Comparison of ENCODE assay signal across 14 cellular contexts in genomic region chr6:122049341-122049740, GRCh38.
A peak's percentile ranks its signal among the peaks of the same experiment; 100 is the strongest.
DNase-seq lines count a peak whose midpoint lies in the region; ATAC-seq lines count a peak whose summit lies in the region.
"Had no signal": no experiment of that assay in that cellular context is flagged by ENCODE, and none has a peak within 500 bp of the region (broad histone marks: within the 10 kb centered on the region; RNA-seq: fewer than 3 reads in every experiment).

No MANE protein-coding gene starts in this region.

- DNase-seq in Ammon's horn (ENCODE audit: low spot score) (peak; percentile 22), SJSA1 (ENCODE audit: low read depth in 1 of 2, low spot score in 2 of 2) (peak in 1 of 2 experiments; percentile 36), fibroblast of peridontal ligament (ENCODE audit: extremely low read depth) (peak; percentile 71), neuronal stem cell (ENCODE audit: low spot score) (no peak), DMS114 treated with DMSO at 0.1 percent for 48 hours (lab: John Stamatoyannopoulos, UW; ENCODE audit: unreplicated experiment) (no peak), HAP-1 (ENCODE audit: low spot score in 2 of 2) (no peak)
- DNase-seq: hippocampal formation, mucosa of descending colon, NCI-H2029 treated with DMSO at 0.1 percent for 48 hours, spleen had no signal

- H4K8ac ChIP-seq in neuronal stem cell (ENCODE audit: low read depth, low read length), result no peak overlapping the region

- no peak overlapping the region for H4K91ac ChIP-seq in neuronal stem cell (ENCODE audit: low read depth, low read length, poor library complexity)

- H2BK5ac ChIP-seq in neuronal stem cell (ENCODE audit: low read length), result no peak overlapping the region

- no peak overlapping the region for H3K4ac ChIP-seq in neuronal stem cell (ENCODE audit: low read length)

- in situ Hi-C loops in HAP-1 (cut with MboI; ENCODE audit: low sequenced_read_pairs), result loop anchor here (25.0 kb wide), 1 partner anchor 612 kb away; the partner anchor contains the start of gene GJA1

- H3K79me1 ChIP-seq in neuronal stem cell (ENCODE audit: low read depth, low read length), result no peaks in the 10 kb centered on the region

- no peaks in the 10 kb centered on the region for H3K9me3 ChIP-seq in SJSA1 (replicated peaks)
- H3K9me3 ChIP-seq in neuronal stem cell (replicated peaks in 1 of 2; ENCODE audit: control insufficient read depth in 2 of 2, insufficient read depth in 1 of 2, low read depth in 1 of 2, low read length in 2 of 2), result no peaks in the 10 kb centered on the region
- H3K9me3 ChIP-seq in HAP-1, result no peaks in the 10 kb centered on the region
- H3K9me3 ChIP-seq: mucosa of descending colon, spleen, vagina had no signal

- no peaks in the 10 kb centered on the region for H3K27me3 ChIP-seq in SJSA1 (replicated peaks)
- no peaks in the 10 kb centered on the region for H3K27me3 ChIP-seq in neuronal stem cell (ENCODE audit: control insufficient read depth in 3 of 3, insufficient read depth in 3 of 3, low read depth in 1 of 3, low read length in 3 of 3)
- peaks cover 3% of the 10 kb centered on the region; the same call in 1 of the 2 replicates for H3K27me3 ChIP-seq in HAP-1 (ENCODE audit: low read depth)
- H3K27me3 ChIP-seq: spleen, vagina had no signal

- ATAC-seq in GM19467 (IDR thresholded peaks at IDR 0.05; ENCODE audit: unreplicated experiment), result no peak
- ATAC-seq in HG03097 (IDR thresholded peaks at IDR 0.05; ENCODE audit: low FRiP score, unreplicated experiment), result no peak
- ATAC-seq: activated naive CD4-positive, alpha-beta T cell treated with anti-CD3 and anti-CD28 coated beads, Interleukin-2, amount 50 U/mL, for 72 hours; mucosa of descending colon had no signal

- H2AFZ ChIP-seq in neuronal stem cell (ENCODE audit: low read length), result peak overlapping the region; percentile 25

- H3K23ac ChIP-seq in neuronal stem cell (ENCODE audit: low read depth, low read length, poor library complexity), result no peak overlapping the region

- no peak overlapping the region for H3K14ac ChIP-seq in neuronal stem cell (ENCODE audit: low read length)

- no peak overlapping the region for H2AK5ac ChIP-seq in neuronal stem cell (ENCODE audit: low read depth, low read length)

- H3K4me1 ChIP-seq in SJSA1 (replicated peaks), result no peaks in the 10 kb centered on the region
- peaks cover 0 to 7% of the 10 kb centered on the region in 2 donors for H3K4me1 ChIP-seq in neuronal stem cell (ENCODE audit: control insufficient read depth in 2 of 2, insufficient read depth in 1 of 2, low read depth in 1 of 2, low read length in 2 of 2)
- no peaks in the 10 kb centered on the region for H3K4me1 ChIP-seq in HAP-1
- H3K4me1 ChIP-seq: spleen, vagina had no signal

- peak overlapping the region; percentile 14 for H3K4me3 ChIP-seq in SJSA1
- no peak overlapping the region for H3K4me3 ChIP-seq in neuronal stem cell (ENCODE audit: low read length in 2 of 2)
- H3K4me3 ChIP-seq in HAP-1, result no peak overlapping the region
- H3K4me3 ChIP-seq: mucosa of descending colon, spleen had no signal

- H3K9ac ChIP-seq in neuronal stem cell (ENCODE audit: low read depth, low read length, poor library complexity), result no peak overlapping the region

- WGBS in neuronal stem cell (ENCODE audit: extremely low coverage in 2 of 2, insufficient read length in 2 of 2, insufficient replicate concordance in 1 of 2), 2 donors, result no CpG with 5 or more reads among the region's 6 CpGs

- H2BK15ac ChIP-seq in neuronal stem cell (ENCODE audit: low read length), result no peak overlapping the region

- no peak overlapping the region for H3K4me2 ChIP-seq in neuronal stem cell (ENCODE audit: insufficient read depth, low read length, poor library complexity, severe bottlenecking)

- H3K27ac ChIP-seq in SJSA1, result no peak overlapping the region
- no peak overlapping the region for H3K27ac ChIP-seq in neuronal stem cell (replicated peaks; ENCODE audit: low read length)
- H3K27ac ChIP-seq: spleen, vagina had no signal

- H2BK120ac ChIP-seq in neuronal stem cell (ENCODE audit: low read depth, low read length), result no peak overlapping the region

- H2BK12ac ChIP-seq in neuronal stem cell (ENCODE audit: low read length), result no peak overlapping the region

- no peaks in the 10 kb centered on the region for H3K36me3 ChIP-seq in SJSA1
- H3K36me3 ChIP-seq in neuronal stem cell (replicated peaks in 1 of 2; ENCODE audit: control insufficient read depth in 2 of 2, insufficient read depth in 2 of 2, low read length in 2 of 2), result no peaks in the 10 kb centered on the region
- no peaks in the 10 kb centered on the region for H3K36me3 ChIP-seq in HAP-1 (replicated peaks)
- H3K36me3 ChIP-seq: spleen, vagina had no signal

- H3K18ac ChIP-seq in neuronal stem cell (ENCODE audit: low read length), result no peak overlapping the region

Comparison
In these comparisons a context has a peak if more than half of its experiments do, and no peak if none do; other contexts are left out.
1. DNase-seq: peak in Ammon's horn (single experiment) and fibroblast of peridontal ligament (single experiment); none in neuronal stem cell (single experiment), DMS114 treated with DMSO at 0.1 percent for 48 hours (single experiment) and HAP-1 (0 of 2).